8 cellular contexts compared by ENCODE assay signal in the genomic region with DNA sequence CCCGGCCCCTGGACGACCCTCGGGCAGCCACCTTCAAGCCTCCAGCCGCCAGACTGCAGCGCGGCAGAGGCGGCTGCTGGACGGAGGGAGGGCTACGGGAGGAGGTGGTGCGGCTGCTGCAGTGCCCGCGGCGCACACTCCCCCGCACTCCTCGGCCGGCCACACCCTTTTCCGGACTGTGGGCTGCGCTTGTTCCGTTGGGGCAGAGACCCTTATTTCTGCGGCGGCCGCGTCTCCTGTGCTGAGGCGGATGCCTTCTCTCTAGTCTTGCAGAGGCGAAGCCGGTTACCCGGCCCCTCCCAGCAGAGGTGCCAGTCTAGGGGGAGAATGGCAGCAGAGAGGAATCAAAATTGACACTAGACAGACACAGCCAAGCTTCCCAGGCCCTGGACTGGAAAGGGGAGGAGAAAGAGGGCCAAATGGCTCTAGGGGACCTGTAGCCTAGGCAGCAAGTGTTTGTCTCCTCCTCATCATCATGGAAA. TPM values are rescaled to one million over a fixed set of nuclear protein-coding genes. Genes with fewer than 3 reads are reported as not detected.
DNase-seq lines count a peak whose midpoint lies in the region; ATAC-seq lines count a peak whose summit lies in the region.

No MANE protein-coding gene starts in this region.

- peak overlapping the region; percentile 86 for H3K56ac ChIP-seq in mesendoderm (ENCODE audit: low read length)

- H3K4me3 ChIP-seq in ectodermal cell (ENCODE audit: insufficient read depth, low read depth, low read length): peak overlapping the region; percentile 70
- H3K4me3 ChIP-seq in mesendoderm (ENCODE audit: low read length): peak overlapping the region; percentile 76

- peak overlapping the region; percentile 73 for H2AK5ac ChIP-seq in mesendoderm (ENCODE audit: low read length)

- H3K4me1 ChIP-seq in ectodermal cell (ENCODE audit: control insufficient read depth, insufficient read depth, low read length) (peaks cover 20% of the 10 kb centered on the region), mesendoderm (ENCODE audit: control insufficient read depth, low read depth, low read length) (peaks cover 8% of the 10 kb centered on the region)

- H3K27me3 ChIP-seq in ectodermal cell (ENCODE audit: control insufficient read depth, insufficient read depth, low read length, poor library complexity, severe bottlenecking): no peaks in the 10 kb centered on the region
- H3K27me3 ChIP-seq in mesendoderm (ENCODE audit: insufficient read depth, low read length, poor library complexity): no peaks in the 10 kb centered on the region

- WGBS in ectodermal cell, 2 experiments: 0 to 1% methylated on average over 27 of the region's 27 CpGs
- WGBS in mesendoderm (ENCODE audit: extremely low coverage, insufficient coverage, low lambda C conversion rate): no CpG with 5 or more reads among the region's 27 CpGs

- H3K18ac ChIP-seq in mesendoderm (ENCODE audit: low read length): no peak overlapping the region

- no peak overlapping the region for H3K27ac ChIP-seq in ectodermal cell (ENCODE audit: insufficient read depth, low read depth, low read length, poor library complexity, severe bottlenecking)
- H3K27ac ChIP-seq in mesendoderm (ENCODE audit: low read depth, low read length): no peak overlapping the region

- DNase-seq in C1 segment of cervical spinal cord (lab: John Stamatoyannopoulos, UW) (peak in 9 of 14 donors; percentile 10 to 44 (median 33)), NCI-H2227 (lab: John Stamatoyannopoulos, UW; ENCODE audit: unreplicated experiment) (peak; percentile 71), mesendoderm (peak; percentile 66), HPDE6-E6E7 (ENCODE audit: extremely low spot score) (no peak)
- peak; percentile 71 to 78 for DNase-seq in activated CD4-positive, alpha-beta T cell treated with anti-CD3 and anti-CD28 coated beads, Interleukin-2, amount 50 U/mL, for 48 hours
- DNase-seq in stimulated activated CD8-positive, alpha-beta memory T cell treated with anti-CD3 and anti-CD28 coated beads, Interleukin-7, amount 100 ng/mL, for 24 hours (ENCODE audit: low read depth): peak; percentile 45

- H3K9ac ChIP-seq in mesendoderm (ENCODE audit: low read length): peak overlapping the region; percentile 72

- H2BK15ac ChIP-seq in mesendoderm (replicated peaks; ENCODE audit: low read depth): no peak overlapping the region

- H3K4me2 ChIP-seq in mesendoderm (ENCODE audit: low read length): peak overlapping the region; percentile 98

- no peak overlapping the region for H4K5ac ChIP-seq in mesendoderm (ENCODE audit: low read length)

- H3K79me1 ChIP-seq in mesendoderm (ENCODE audit: low read length): peaks cover 10% of the 10 kb centered on the region

- H2BK120ac ChIP-seq in mesendoderm (ENCODE audit: low read depth, low read length): no peak overlapping the region

- no peak overlapping the region for H4K8ac ChIP-seq in mesendoderm (ENCODE audit: low read depth, low read length)

- H3K9me3 ChIP-seq in ectodermal cell (ENCODE audit: control insufficient read depth, low read length): no peaks in the 10 kb centered on the region

- peaks cover 34% of the 10 kb centered on the region for H3K36me3 ChIP-seq in ectodermal cell (ENCODE audit: control insufficient read depth, insufficient read depth, low read length)
- H3K36me3 ChIP-seq in mesendoderm (ENCODE audit: control insufficient read depth, insufficient read depth, low read length): peaks cover 9% of the 10 kb centered on the region

- no peak overlapping the region for H2BK5ac ChIP-seq in mesendoderm (ENCODE audit: low read length)

- H3K79me2 ChIP-seq in mesendoderm (ENCODE audit: control insufficient read depth, insufficient read depth, low read length): peaks cover 4% of the 10 kb centered on the region

- H3K23ac ChIP-seq in mesendoderm (ENCODE audit: low read length): peak overlapping the region; percentile 1

- peak; percentile 33 for ATAC-seq in GM19463 (IDR thresholded peaks at IDR 0.05; ENCODE audit: unreplicated experiment)

- H3K4ac ChIP-seq in mesendoderm (ENCODE audit: low read depth, low read length): no peak overlapping the region

RNA-seq across cellular contexts. Expression of a gene that starts 1.2 kb away (rescaled TPM):
- 117 TPM for polyA plus RNA-seq in ectodermal cell (2013, experiment 1 of 4)
- 139 TPM for polyA plus RNA-seq in ectodermal cell (2013, experiment 2 of 4)
- polyA plus RNA-seq in ectodermal cell (2013, experiment 3 of 4): 80.5 TPM
- polyA plus RNA-seq in ectodermal cell (2013, experiment 4 of 4): 88.8 TPM
- 55.9 TPM for polyA plus RNA-seq in mesendoderm (2013, experiment 1 of 2)
- 55.7 TPM for polyA plus RNA-seq in mesendoderm (2013, experiment 2 of 2)

RNA-seq across cellular contexts. Expression of a gene that starts 11.2 kb away (rescaled TPM):
- polyA plus RNA-seq in ectodermal cell (2013, experiment 1 of 4): 8.6 TPM
- polyA plus RNA-seq in ectodermal cell (2013, experiment 2 of 4): 7.2 TPM
- polyA plus RNA-seq in ectodermal cell (2013, experiment 3 of 4): 5.1 TPM
- polyA plus RNA-seq in ectodermal cell (2013, experiment 4 of 4): 5.5 TPM
- polyA plus RNA-seq in mesendoderm (2013, experiment 1 of 2): 2.1 TPM
- 2.1 TPM for polyA plus RNA-seq in mesendoderm (2013, experiment 2 of 2)

RNA-seq across cellular contexts. Expression of a gene that starts 12.8 kb away (rescaled TPM):
- polyA plus RNA-seq in ectodermal cell (2013, experiment 1 of 4): 5,286 TPM
- polyA plus RNA-seq in ectodermal cell (2013, experiment 2 of 4): 4,827 TPM
- polyA plus RNA-seq in ectodermal cell (2013, experiment 3 of 4): 5,429 TPM
- 6,034 TPM for polyA plus RNA-seq in ectodermal cell (2013, experiment 4 of 4)
- polyA plus RNA-seq in mesendoderm (2013, experiment 1 of 2): 13,921 TPM
- 13,663 TPM for polyA plus RNA-seq in mesendoderm (2013, experiment 2 of 2)

RNA-seq across cellular contexts. Expression of a gene that starts 23.1 kb away (rescaled TPM):
- polyA plus RNA-seq in ectodermal cell (2013, experiment 1 of 4): 215 TPM
- polyA plus RNA-seq in ectodermal cell (2013, experiment 2 of 4): 204 TPM
- polyA plus RNA-seq in ectodermal cell (2013, experiment 3 of 4): 195 TPM
- 229 TPM for polyA plus RNA-seq in ectodermal cell (2013, experiment 4 of 4)
- 121 TPM for polyA plus RNA-seq in mesendoderm (2013, experiment 1 of 2)
- 137 TPM for polyA plus RNA-seq in mesendoderm (2013, experiment 2 of 2)

RNA-seq across cellular contexts. Expression of a gene that starts 24.9 kb away (rescaled TPM):
- polyA plus RNA-seq in ectodermal cell (2013, experiment 1 of 4): 203 TPM
- polyA plus RNA-seq in ectodermal cell (2013, experiment 2 of 4): 183 TPM
- 154 TPM for polyA plus RNA-seq in ectodermal cell (2013, experiment 3 of 4)
- polyA plus RNA-seq in ectodermal cell (2013, experiment 4 of 4): 157 TPM
- 327 TPM for polyA plus RNA-seq in mesendoderm (2013, experiment 1 of 2)
- 330 TPM for polyA plus RNA-seq in mesendoderm (2013, experiment 2 of 2)
